ENCODE assay signal across 1 cellular context in genomic region chr4:48196758-48197504, GRCh38.
A peak's percentile ranks its signal among the peaks of the same experiment; 100 is the strongest.
TF ChIP-seq lines count a peak whose summit lies in the region.

No MANE protein-coding gene starts in this region.

TF ChIP-seq in GM12878, 131 proteins besides CTCF, POLR2A, EP300 and RAD21 (continued from another document):
- TF ChIP-seq CEBPZ (IDR thresholded peaks at IDR 0.05; ENCODE audit: low read depth, low read length) (no peak), MAX (IDR thresholded peaks at IDR 0.05; ENCODE audit: low read depth, low read length) (no peak; the same call in 1 of the 2 replicates), BHLHE40 (IDR thresholded peaks at IDR 0.05; ENCODE audit: borderline replicate concordance in 1 of 2, low read depth in 2 of 2, low read length in 1 of 2) (peak; percentile 85 to 90), CHD2 (IDR thresholded peaks at IDR 0.05; ENCODE audit: borderline replicate concordance, low read depth, low read length) (peak; percentile 73; the same call in 1 of the 2 replicates)
